ENCODE assay signal across 13 cellular contexts in genomic region chr1:248572049-248572448, GRCh38. TPM values are rescaled to one million over a fixed set of nuclear protein-coding genes. Genes with fewer than 3 reads are reported as not detected.
DNase-seq lines count a peak whose midpoint lies in the region; ATAC-seq, FAIRE-seq and TF ChIP-seq lines count a peak whose summit lies in the region.
"Not testable (repeated sequence)": the region's sequence is repeated elsewhere in the genome, so short reads cannot be mapped to it uniquely, and the experiment has no call there.
"Had no signal": no experiment of that assay in that cellular context is flagged by ENCODE, and none has a peak within 500 bp of the region (broad histone marks: within the 10 kb centered on the region; RNA-seq: fewer than 3 reads in every experiment).

No MANE protein-coding gene starts in this region.

- H3K9me3 ChIP-seq in GM12878 (replicated peaks; ENCODE audit: control insufficient read depth, insufficient read depth, low read length) = not testable (repeated sequence)

- not testable (repeated sequence) for H3K79me2 ChIP-seq in GM12878 (ENCODE audit: control insufficient read depth, insufficient read depth, low read length)

- not testable (repeated sequence) for TF ChIP-seq POLR2A in GM18505 (IDR thresholded peaks at IDR 0.05; ENCODE audit: borderline replicate concordance, extremely low read depth, insufficient read depth, insufficient read length); GM12878 (IDR thresholded peaks at IDR 0.05; ENCODE audit: low read depth, low read length)

- H4K20me1 ChIP-seq in GM12878 (ENCODE audit: control insufficient read depth, insufficient read depth) = not testable (repeated sequence)

- SMC1A ChIA-PET in GM12878 (lab: Charles Lee; ENCODE audit: uncharacterized antibody, unreplicated experiment) = not testable (repeated sequence)

- H3K4me2 ChIP-seq in GM12878 (ENCODE audit: control insufficient read depth, insufficient read depth) = not testable (repeated sequence)

- not testable (repeated sequence) for H2AFZ ChIP-seq in GM12878 (ENCODE audit: control insufficient read depth, low read depth, low read length)

- not testable (repeated sequence) for H3K27ac ChIP-seq in GM12878 (ENCODE audit: control insufficient read depth, insufficient read depth)

- RAD21 ChIA-PET in GM12878 (lab: Charles Lee; ENCODE audit: unreplicated experiment) = not testable (repeated sequence)

- H3K4me3 ChIP-seq in GM12878 = not testable (repeated sequence)

- ATAC-seq in GM18505 (IDR thresholded peaks at IDR 0.05; ENCODE audit: unreplicated experiment) (peak; percentile 98), GM19023 (IDR thresholded peaks at IDR 0.05; ENCODE audit: unreplicated experiment) (peak; percentile 98), GM19438 (IDR thresholded peaks at IDR 0.05; ENCODE audit: low read depth, unreplicated experiment) (peak; percentile 94), GM21423 (IDR thresholded peaks at IDR 0.05; ENCODE audit: unreplicated experiment) (peak; percentile 70), HG02588 (IDR thresholded peaks at IDR 0.05; ENCODE audit: unreplicated experiment) (peak; percentile 57), HG02970 (IDR thresholded peaks at IDR 0.05; ENCODE audit: low FRiP score, unreplicated experiment) (peak; percentile 60), HG03354 (IDR thresholded peaks at IDR 0.05; ENCODE audit: poor library complexity, severe bottlenecking, unreplicated experiment) (peak; percentile 84), GM12878 (peak; percentile 85)

- intact Hi-C loops in GM12878 (cut with micrococcal nuclease; ENCODE audit: unreplicated experiment) = not testable (repeated sequence)

- POLR2A ChIA-PET in GM12878 (lab: Charles Lee) = not testable (repeated sequence)

- DNase-seq in GM12878 (ENCODE audit: low read depth, low spot score) = not testable (repeated sequence)

- not testable (repeated sequence) for H3K36me3 ChIP-seq in GM12878 (ENCODE audit: control insufficient read depth in 2 of 2, insufficient read depth in 2 of 2, low read length in 1 of 2)

- not testable (repeated sequence) for H3K4me1 ChIP-seq in GM12878 (ENCODE audit: control insufficient read depth, insufficient read depth, low read length)

- no CpG with 5 or more reads among the region's 1 CpG for WGBS in GM12878 (ENCODE audit: insufficient coverage, insufficient replicate concordance, low lambda C conversion rate, missing lambda C conversion rate)

- not testable (repeated sequence) for TF ChIP-seq RAD21 in GM12878 (IDR thresholded peaks at IDR 0.05; ENCODE audit: insufficient read depth, low read depth, low read length)

- not testable (repeated sequence) for H3K9ac ChIP-seq in GM12878 (ENCODE audit: control insufficient read depth, insufficient read depth, low read length)

- not testable (repeated sequence) for TF ChIP-seq CTCF in GM12878 (IDR thresholded peaks at IDR 0.05 in 2 of 3, conservative IDR thresholded peaks at IDR 0.05 in 1 of 3; ENCODE audit: control insufficient read depth in 2 of 3, extremely low read depth in 1 of 3, insufficient read depth in 1 of 3, low read depth in 3 of 3, low read length in 3 of 3)

- not testable (repeated sequence) for TF ChIP-seq EP300 in GM12878 (IDR thresholded peaks at IDR 0.05; ENCODE audit: borderline replicate concordance in 1 of 2, control insufficient read depth in 1 of 2, low read depth in 2 of 2, low read length in 2 of 2)

- H3K27me3 ChIP-seq in GM12878 (replicated peaks in 1 of 2; ENCODE audit: control insufficient read depth in 2 of 2, insufficient read depth in 2 of 2, low read length in 1 of 2) = not testable (repeated sequence)

- CTCF ChIA-PET in GM12878 (lab: Yijun Ruan, JAX) = not testable (repeated sequence)

- not testable (repeated sequence) for BruUV-seq in GM12878 (replicated peaks; lab: Mats Ljungman, UMichigan)

- in situ Hi-C loops in GM12878 (cut with MboI) = not testable (repeated sequence)

- FAIRE-seq in GM12878 (lab: Jason Lieb, UNC) = not testable (repeated sequence)

RNA-seq across cellular contexts. Expression of gene OR2T34, which starts 2.5 kb away (rescaled TPM):
- 20.9 and 21.5 TPM in 2 replicates for total RNA-seq in GM12878 (2013; cell fraction: nucleolus; rRNA removed)
- total RNA-seq in GM12878 (2014; rRNA removed) (0.56 and 1.0 TPM in 2 replicates), GM12878 (2014; rRNA removed; fragmentation: Illumina TruSeq; extraction: Trizol) (0.36 and 0.60 TPM in 2 replicates), GM12878 (2021) (0.64 and 1.0 TPM in 2 replicates)
- polyA plus RNA-seq in GM12878 (2011; ENCODE audit: low read depth) = 0.93 TPM
- polyA plus RNA-seq in GM12878 (2011; rRNA removed) (1.5 and 2.7 TPM in 2 replicates), GM12878 (2014; fragmentation: Illumina TruSeq; extraction: Trizol) (0.40 and 1.9 TPM in 2 replicates), GM12878 (2014; fragmentation: Nextera tagmentation; extraction: Ambion mirVana) (under 1 TPM in 1 of 2 experiments, not detected in 1; 0.16 TPM), GM12878 (2014; rRNA removed) (0.33 and 0.65 TPM in 2 replicates), GM12878 (2016; fragmentation: Nextera tagmentation; extraction: Ambion mirVana) (under 1 TPM in 1 of 2 experiments, not detected in 1; 0.28 TPM)
- polyA plus RNA-seq in GM12878 (2011; cell fraction: cytosol; rRNA removed) = 4.2 and 4.9 TPM in 2 replicates
- polyA plus RNA-seq in GM12878 (2011; cell fraction: nucleus; rRNA removed) = 11.3 and 11.7 TPM in 2 replicates
- polyA plus RNA-seq in GM12878 (2012) = 0.14 and 0.61 TPM in 2 replicates
- polyA minus RNA-seq in GM12878 (2011; rRNA and poly(A)+ RNA removed) = 48.6 and 79.6 TPM in 2 replicates
- polyA minus RNA-seq in GM12878 (2011; cell fraction: cytosol; rRNA and poly(A)+ RNA removed) = 2.3 TPM in 1 of 2 replicates, not detected in the other
- 61.1 and 107 TPM in 2 replicates for polyA minus RNA-seq in GM12878 (2011; cell fraction: nucleus; rRNA and poly(A)+ RNA removed)
- total RNA-seq: Daoy, OCI-LY7, RPMI7951, T-helper 17 cell, WTC11 had no signal

RNA-seq across cellular contexts. Expression of gene OR2T29, which starts 9.5 kb away (rescaled TPM):
- 238 and 279 TPM in 2 replicates for total RNA-seq in GM12878 (2013; cell fraction: nucleolus; rRNA removed)
- total RNA-seq in GM12878 (2014; rRNA removed) (3.5 and 9.4 TPM in 2 replicates), GM12878 (2014; rRNA removed; fragmentation: Illumina TruSeq; extraction: Trizol) (4.2 and 5.4 TPM in 2 replicates), GM12878 (2021) (3.4 and 4.6 TPM in 2 replicates)
- polyA plus RNA-seq in GM12878 (2011; ENCODE audit: low read depth) = 2.1 TPM
- polyA plus RNA-seq in GM12878 (2011; rRNA removed) (5.8 and 10.2 TPM in 2 replicates), GM12878 (2014; fragmentation: Illumina TruSeq; extraction: Trizol) (0.49 and 1.5 TPM in 2 replicates), GM12878 (2014; fragmentation: Nextera tagmentation; extraction: Ambion mirVana) (1 to 10 TPM in 1 of 2 experiments, under 1 TPM in 1; 0.49 to 1.3 TPM), GM12878 (2014; rRNA removed) (0.22 and 1.0 TPM in 2 replicates), GM12878 (2016; fragmentation: Nextera tagmentation; extraction: Ambion mirVana) (1 to 10 TPM; 1.2 to 1.3 TPM)
- 9.1 and 9.2 TPM in 2 replicates for polyA plus RNA-seq in GM12878 (2011; cell fraction: cytosol; rRNA removed)
- polyA plus RNA-seq in GM12878 (2011; cell fraction: nucleus; rRNA removed) = 49.2 and 57.4 TPM in 2 replicates
- polyA plus RNA-seq in GM12878 (2012) = 0.86 and 1.8 TPM in 2 replicates
- 405 and 569 TPM in 2 replicates for polyA minus RNA-seq in GM12878 (2011; rRNA and poly(A)+ RNA removed)
- polyA minus RNA-seq in GM12878 (2011; cell fraction: cytosol; rRNA and poly(A)+ RNA removed) = 6.9 and 8.1 TPM in 2 replicates
- polyA minus RNA-seq in GM12878 (2011; cell fraction: nucleus; rRNA and poly(A)+ RNA removed) = 356 and 647 TPM in 2 replicates
- total RNA-seq: Daoy, OCI-LY7, RPMI7951, T-helper 17 cell, WTC11 had no signal

RNA-seq across cellular contexts. Expression of gene OR2T10, which starts 25.5 kb away (rescaled TPM):
- total RNA-seq in GM12878 (2013; cell fraction: nucleolus; rRNA removed) = not detected in 2 replicates
- total RNA-seq in GM12878 (2014; rRNA removed) (not detected in 2 replicates), GM12878 (2014; rRNA removed; fragmentation: Illumina TruSeq; extraction: Trizol) (not detected in 2 replicates), GM12878 (2021) (not detected in 2 replicates)
- polyA plus RNA-seq in GM12878 (2011; ENCODE audit: low read depth) = not detected
- polyA plus RNA-seq in GM12878 (2011; rRNA removed) (not detected in 2 replicates), GM12878 (2014; fragmentation: Illumina TruSeq; extraction: Trizol) (not detected in 2 replicates), GM12878 (2014; fragmentation: Nextera tagmentation; extraction: Ambion mirVana) (not detected), GM12878 (2014; rRNA removed) (not detected in 2 replicates), GM12878 (2016; fragmentation: Nextera tagmentation; extraction: Ambion mirVana) (not detected)
- not detected in 2 replicates for polyA plus RNA-seq in GM12878 (2011; cell fraction: cytosol; rRNA removed)
- not detected in 2 replicates for polyA plus RNA-seq in GM12878 (2011; cell fraction: nucleus; rRNA removed)
- polyA plus RNA-seq in GM12878 (2012) = not detected in 2 replicates
- polyA minus RNA-seq in GM12878 (2011; rRNA and poly(A)+ RNA removed) = not detected in 2 replicates
- polyA minus RNA-seq in GM12878 (2011; cell fraction: cytosol; rRNA and poly(A)+ RNA removed) = not detected in 2 replicates
- not detected in 2 replicates for polyA minus RNA-seq in GM12878 (2011; cell fraction: nucleus; rRNA and poly(A)+ RNA removed)
- total RNA-seq: Daoy, OCI-LY7, RPMI7951, T-helper 17 cell, WTC11 had no signal
